ENCODE assay signal across 1 cellular context in the genomic region with DNA sequence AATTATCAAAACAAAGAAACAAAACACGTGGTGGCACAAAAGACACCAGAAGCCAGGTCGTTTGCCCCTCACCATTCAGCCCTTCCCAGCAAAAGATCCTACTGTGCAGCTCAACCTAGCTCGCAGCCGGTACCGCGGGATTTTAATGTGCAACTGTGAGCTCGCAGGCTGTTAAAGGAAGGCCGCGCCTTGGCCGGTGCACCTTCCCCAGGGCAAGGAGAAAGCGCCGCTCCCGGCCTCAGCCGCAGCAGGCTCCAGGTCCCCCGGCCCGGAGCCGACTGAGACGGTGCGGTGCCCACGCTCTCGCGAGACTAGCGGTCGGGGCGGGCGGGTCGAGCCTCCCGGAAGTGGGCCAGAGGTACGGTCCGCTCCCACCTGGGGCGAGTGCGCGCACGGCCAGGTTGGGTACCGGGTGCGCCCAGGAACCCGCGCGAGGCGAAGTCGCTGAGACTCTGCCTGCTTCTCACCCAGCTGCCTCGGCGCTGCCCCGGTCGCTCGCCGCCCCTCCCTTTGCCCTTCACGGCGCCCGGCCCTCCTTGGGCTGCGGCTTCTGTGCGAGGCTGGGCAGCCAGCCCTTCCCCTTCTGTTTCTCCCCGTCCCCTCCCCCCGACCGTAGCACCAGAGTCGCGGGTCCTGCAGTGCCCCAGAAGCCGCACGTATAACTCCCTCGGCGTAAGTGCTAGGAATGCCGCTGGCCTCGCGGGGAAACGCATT.
A peak's percentile ranks its signal among the peaks of the same experiment; 100 is the strongest.
TF ChIP-seq lines count a peak whose summit lies in the region.

Gene AGL, plus strand, starts transcription at position 618 of the 714 bp plus-strand sequence. CDS start 682 bp downstream, outside the sequence.

TF ChIP-seq in HepG2, 621 proteins besides CTCF, POLR2A, EP300 and RAD21 (continued from another document and continues in another):
- TF ChIP-seq, protein P1, sequence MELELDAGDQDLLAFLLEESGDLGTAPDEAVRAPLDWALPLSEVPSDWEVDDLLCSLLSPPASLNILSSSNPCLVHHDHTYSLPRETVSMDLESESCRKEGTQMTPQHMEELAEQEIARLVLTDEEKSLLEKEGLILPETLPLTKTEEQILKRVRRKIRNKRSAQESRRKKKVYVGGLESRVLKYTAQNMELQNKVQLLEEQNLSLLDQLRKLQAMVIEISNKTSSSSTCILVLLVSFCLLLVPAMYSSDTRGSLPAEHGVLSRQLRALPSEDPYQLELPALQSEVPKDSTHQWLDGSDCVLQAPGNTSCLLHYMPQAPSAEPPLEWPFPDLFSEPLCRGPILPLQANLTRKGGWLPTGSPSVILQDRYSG (CRISPR knock-in tag; IDR thresholded peaks at IDR 0.05): peak; percentile 91
- TF ChIP-seq FOXC1 (CRISPR knock-in tag; IDR thresholded peaks at IDR 0.05; ENCODE audit: borderline replicate concordance) (peak; percentile 95), CREB1 (IDR thresholded peaks at IDR 0.05) (no peak), CREB1 (CRISPR knock-in tag; IDR thresholded peaks at IDR 0.05) (no peak), ZNF563 (CRISPR knock-in tag; IDR thresholded peaks at IDR 0.05) (peak; percentile 74; the same call in 1 of the 2 replicates), ZFY (CRISPR knock-in tag; IDR thresholded peaks at IDR 0.05) (peak; percentile 92), CSRNP2 (CRISPR knock-in tag; conservative IDR thresholded peaks at IDR 0.05; ENCODE audit: low read depth) (no peak), ZNF660 (CRISPR knock-in tag; IDR thresholded peaks at IDR 0.05; ENCODE audit: borderline replicate concordance, low read depth) (no peak), ZNF672 (CRISPR knock-in tag; IDR thresholded peaks at IDR 0.05) (no peak), ISX (CRISPR knock-in tag; conservative IDR thresholded peaks at IDR 0.05) (peak; percentile 85; the same call in 1 of the 2 replicates), PAXIP1 (CRISPR knock-in tag; conservative IDR thresholded peaks at IDR 0.05) (peak; percentile 61; the same call in 1 of the 2 replicates), HMGXB4 (CRISPR knock-in tag; IDR thresholded peaks at IDR 0.05; ENCODE audit: borderline replicate concordance in 1 of 2, low read depth in 1 of 2) (peak; percentile 83 to 90; a peak in 3 of 4 replicates), DNMT3B (CRISPR knock-in tag; conservative IDR thresholded peaks at IDR 0.05) (no peak), SMAD1 (CRISPR knock-in tag; IDR thresholded peaks at IDR 0.05; ENCODE audit: borderline replicate concordance, low read depth) (peak; percentile 97), SP5 (CRISPR knock-in tag; IDR thresholded peaks at IDR 0.05; ENCODE audit: borderline replicate concordance, low read depth) (peak; percentile 54; the same call in 1 of the 2 replicates), ZNF512 (CRISPR knock-in tag; IDR thresholded peaks at IDR 0.05) (peak; percentile 71; the same call in 1 of the 2 replicates), SMAD9 (CRISPR knock-in tag; IDR thresholded peaks at IDR 0.05) (no peak), ZNF33A (CRISPR knock-in tag; IDR thresholded peaks at IDR 0.05; ENCODE audit: borderline replicate concordance) (no peak), EHMT2 (IDR thresholded peaks at IDR 0.05; ENCODE audit: borderline replicate concordance, low read depth, low read length) (no peak), SALL1 (CRISPR knock-in tag; IDR thresholded peaks at IDR 0.05) (peak; percentile 87), MED13 (CRISPR knock-in tag; IDR thresholded peaks at IDR 0.05) (peak; percentile 55; the same call in 1 of the 2 replicates), THRA (CRISPR knock-in tag; IDR thresholded peaks at IDR 0.05; ENCODE audit: borderline replicate concordance) (no peak), MLXIP (CRISPR knock-in tag; IDR thresholded peaks at IDR 0.05; ENCODE audit: borderline replicate concordance) (no peak; the same call in 1 of the 2 replicates), IRF1 (CRISPR knock-in tag; IDR thresholded peaks at IDR 0.05; ENCODE audit: low read depth) (no peak)
- TF ChIP-seq, protein P2, sequence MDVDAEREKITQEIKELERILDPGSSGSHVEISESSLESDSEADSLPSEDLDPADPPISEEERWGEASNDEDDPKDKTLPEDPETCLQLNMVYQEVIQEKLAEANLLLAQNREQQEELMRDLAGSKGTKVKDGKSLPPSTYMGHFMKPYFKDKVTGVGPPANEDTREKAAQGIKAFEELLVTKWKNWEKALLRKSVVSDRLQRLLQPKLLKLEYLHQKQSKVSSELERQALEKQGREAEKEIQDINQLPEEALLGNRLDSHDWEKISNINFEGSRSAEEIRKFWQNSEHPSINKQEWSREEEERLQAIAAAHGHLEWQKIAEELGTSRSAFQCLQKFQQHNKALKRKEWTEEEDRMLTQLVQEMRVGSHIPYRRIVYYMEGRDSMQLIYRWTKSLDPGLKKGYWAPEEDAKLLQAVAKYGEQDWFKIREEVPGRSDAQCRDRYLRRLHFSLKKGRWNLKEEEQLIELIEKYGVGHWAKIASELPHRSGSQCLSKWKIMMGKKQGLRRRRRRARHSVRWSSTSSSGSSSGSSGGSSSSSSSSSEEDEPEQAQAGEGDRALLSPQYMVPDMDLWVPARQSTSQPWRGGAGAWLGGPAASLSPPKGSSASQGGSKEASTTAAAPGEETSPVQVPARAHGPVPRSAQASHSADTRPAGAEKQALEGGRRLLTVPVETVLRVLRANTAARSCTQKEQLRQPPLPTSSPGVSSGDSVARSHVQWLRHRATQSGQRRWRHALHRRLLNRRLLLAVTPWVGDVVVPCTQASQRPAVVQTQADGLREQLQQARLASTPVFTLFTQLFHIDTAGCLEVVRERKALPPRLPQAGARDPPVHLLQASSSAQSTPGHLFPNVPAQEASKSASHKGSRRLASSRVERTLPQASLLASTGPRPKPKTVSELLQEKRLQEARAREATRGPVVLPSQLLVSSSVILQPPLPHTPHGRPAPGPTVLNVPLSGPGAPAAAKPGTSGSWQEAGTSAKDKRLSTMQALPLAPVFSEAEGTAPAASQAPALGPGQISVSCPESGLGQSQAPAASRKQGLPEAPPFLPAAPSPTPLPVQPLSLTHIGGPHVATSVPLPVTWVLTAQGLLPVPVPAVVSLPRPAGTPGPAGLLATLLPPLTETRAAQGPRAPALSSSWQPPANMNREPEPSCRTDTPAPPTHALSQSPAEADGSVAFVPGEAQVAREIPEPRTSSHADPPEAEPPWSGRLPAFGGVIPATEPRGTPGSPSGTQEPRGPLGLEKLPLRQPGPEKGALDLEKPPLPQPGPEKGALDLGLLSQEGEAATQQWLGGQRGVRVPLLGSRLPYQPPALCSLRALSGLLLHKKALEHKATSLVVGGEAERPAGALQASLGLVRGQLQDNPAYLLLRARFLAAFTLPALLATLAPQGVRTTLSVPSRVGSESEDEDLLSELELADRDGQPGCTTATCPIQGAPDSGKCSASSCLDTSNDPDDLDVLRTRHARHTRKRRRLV (CRISPR knock-in tag; IDR thresholded peaks at IDR 0.05): no peak
- TF ChIP-seq, protein P3, sequence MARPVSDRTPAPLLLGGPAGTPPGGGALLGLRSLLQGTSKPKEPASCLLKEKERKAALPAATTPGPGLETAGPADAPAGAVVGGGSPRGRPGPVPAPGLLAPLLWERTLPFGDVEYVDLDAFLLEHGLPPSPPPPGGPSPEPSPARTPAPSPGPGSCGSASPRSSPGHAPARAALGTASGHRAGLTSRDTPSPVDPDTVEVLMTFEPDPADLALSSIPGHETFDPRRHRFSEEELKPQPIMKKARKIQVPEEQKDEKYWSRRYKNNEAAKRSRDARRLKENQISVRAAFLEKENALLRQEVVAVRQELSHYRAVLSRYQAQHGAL (CRISPR knock-in tag; IDR thresholded peaks at IDR 0.05; ENCODE audit: not compliant biosample characterization): peak; percentile 81
